Comparison of ENCODE assay signal across 8 cellular contexts in genomic region chr15:31352283-31352880, GRCh38. TPM values are rescaled to one million over a fixed set of nuclear protein-coding genes. Genes with fewer than 3 reads are reported as not detected.
A peak's percentile ranks its signal among the peaks of the same experiment; 100 is the strongest.
DNase-seq lines count a peak whose midpoint lies in the region; ATAC-seq and TF ChIP-seq lines count a peak whose summit lies in the region.

No MANE protein-coding gene starts in this region.

- no peaks in the 10 kb centered on the region for H3K9me3 Mint-ChIP-seq in Calu3 (ENCODE audit: low read depth, unreplicated experiment)

- TF ChIP-seq CTCF in GM12865 (IDR thresholded peaks at IDR 0.05; ENCODE audit: insufficient read depth, low read depth, low read length, missing control alignments) (no peak), Panc1 (IDR thresholded peaks at IDR 0.05) (no peak), psoas muscle (IDR thresholded peaks at IDR 0.05) (no peak), Calu3 (IDR thresholded peaks at IDR 0.05; ENCODE audit: unreplicated experiment) (no peak)

- POLR2A ChIA-PET in Panc1 (lab: Charles Lee): no interaction called here

- no peaks in the 10 kb centered on the region for H3K4me1 Mint-ChIP-seq in Calu3 (ENCODE audit: low read depth, unreplicated experiment)

- intact Hi-C loops in Panc1 (cut with micrococcal nuclease; ENCODE audit: unreplicated experiment): no loop called here
- intact Hi-C loops in psoas muscle (cut with DNase I): no loop called here
- intact Hi-C loops in Calu3 (cut with micrococcal nuclease; ENCODE audit: unreplicated experiment): no loop called here

- H3K4me3 Mint-ChIP-seq in Calu3 (ENCODE audit: low read depth, unreplicated experiment): no peak overlapping the region

- H3K27ac Mint-ChIP-seq in Calu3 (ENCODE audit: unreplicated experiment): no peak overlapping the region

- CTCF ChIA-PET in Panc1 (lab: Charles Lee) (no interaction called here), Calu3 (lab: Charles Lee) (no interaction called here)

- H3K9me3 ChIP-seq in Panc1 (ENCODE audit: control insufficient read depth, insufficient read depth, low read depth, low read length) (no peaks in the 10 kb centered on the region), esophagus (ENCODE audit: control insufficient read depth in 2 of 2, insufficient read depth in 1 of 2, low read depth in 1 of 2, low read length in 1 of 2) (no peaks in the 10 kb centered on the region), psoas muscle (no peaks in the 10 kb centered on the region)

- peak; percentile 39 for ATAC-seq in Panc1
- ATAC-seq in psoas muscle: peak; percentile 76 to 79 (median 77)
- no peak for ATAC-seq in HG03159 (IDR thresholded peaks at IDR 0.05; ENCODE audit: unreplicated experiment)

- H3K36me3 ChIP-seq in Panc1 (ENCODE audit: control insufficient read depth, insufficient read depth, low read length): no peaks in the 10 kb centered on the region
- peaks cover 0 to 5% of the 10 kb centered on the region in 2 donors for H3K36me3 ChIP-seq in esophagus (ENCODE audit: control insufficient read depth in 2 of 2, insufficient read depth in 2 of 2, low read length in 1 of 2)
- H3K36me3 ChIP-seq in psoas muscle (ENCODE audit: insufficient read depth in 1 of 2, low read depth in 1 of 2): no peaks in the 10 kb centered on the region

- H3K36me3 Mint-ChIP-seq in Calu3 (ENCODE audit: insufficient read depth, unreplicated experiment): peaks cover 3% of the 10 kb centered on the region

- H3K4me3 ChIP-seq in GM12865 (ENCODE audit: low read depth, low read length) (peak overlapping the region; percentile 24), Panc1 (ENCODE audit: low read depth in 2 of 2, low read length in 2 of 2) (no peak overlapping the region), esophagus (ENCODE audit: low read depth in 1 of 2, low read length in 2 of 2) (no peak overlapping the region), psoas muscle (peak overlapping the region; percentile 52)

- no TSS peak for BruUV-seq in Panc1 (replicated peaks; lab: Mats Ljungman, UMichigan)
- BruUV-seq in Calu3 (replicated peaks; lab: Mats Ljungman, UMichigan): no TSS peak

- DNase-seq in GM12865 (ENCODE audit: low read depth): no peak
- no peak for DNase-seq in Panc1 (ENCODE audit: low read depth, low spot score)
- peak; percentile 68 to 95 for DNase-seq in psoas muscle
- DNase-seq in NCI-H748 (lab: John Stamatoyannopoulos, UW; ENCODE audit: unreplicated experiment): no peak
- no peak for DNase-seq in stimulated activated CD4-positive, alpha-beta T cell treated with anti-CD3 and anti-CD28 coated beads, Interleukin-2, amount 100 ng/mL, for 24 hours
- DNase-seq in Calu3: no peak

- H3K27me3 ChIP-seq in Panc1 (ENCODE audit: control insufficient read depth, insufficient read depth, low read length) (no peaks in the 10 kb centered on the region), esophagus (ENCODE audit: control insufficient read depth in 1 of 2, insufficient read depth in 2 of 2, low read length in 2 of 2) (no peaks in the 10 kb centered on the region), psoas muscle (ENCODE audit: insufficient read depth in 3 of 3, low read length in 2 of 3) (no peaks in the 10 kb centered on the region)

- 0 out of 2 replicates have a peak overlapping the region, but pooled peaks have one; percentile 17 for H3K27ac ChIP-seq in Panc1 (ENCODE audit: low read length)
- peak overlapping the region; percentile 58 to 75 for H3K27ac ChIP-seq in esophagus (ENCODE audit: low read depth in 2 of 2, low read length in 1 of 2)
- peak overlapping the region; percentile 97 for H3K27ac ChIP-seq in psoas muscle

- H3K4me1 ChIP-seq in Panc1 (ENCODE audit: control insufficient read depth, insufficient read depth, low read length): peaks cover 12% of the 10 kb centered on the region
- H3K4me1 ChIP-seq in esophagus (ENCODE audit: control insufficient read depth in 2 of 2, insufficient read depth in 2 of 2, low read length in 1 of 2): peaks cover 16 to 42% of the 10 kb centered on the region in 2 donors
- peaks cover 98% of the 10 kb centered on the region for H3K4me1 ChIP-seq in psoas muscle

- in situ Hi-C loops in Panc1 (cut with HindIII; ENCODE audit: low pct_unique_long_range_greater_than_20kb, low sequenced_read_pairs): no loop called here

- no peaks in the 10 kb centered on the region for H3K27me3 Mint-ChIP-seq in Calu3 (ENCODE audit: unreplicated experiment)

- 31 to 45% methylated on average over 9 of the region's 9 CpGs for whole genome bisulfite sequencing in esophagus, 2 donors
- 11 to 21% (median 11%) methylated on average over 9 of the region's 9 CpGs for WGBS in psoas muscle, 3 donors

RNA-seq across cellular contexts. Expression of gene KLF13, which starts 25.7 kb away (rescaled TPM):
- 78.6 TPM for total RNA-seq in Panc1 (2021; ENCODE audit: unreplicated experiment)
- polyA plus RNA-seq in Panc1 (2012; ENCODE audit: insufficient read length): 91.5 TPM
- 10 to 100 TPM in 1 of 2 donors, 1 to 10 TPM in 1; 9.0 to 20.9 TPM for polyA plus RNA-seq in esophagus
- total RNA-seq in psoas muscle: 10 to 100 TPM; 11.9 to 45.6 (median 25.2) TPM
- 10 to 100 TPM; 14.5 to 29.0 (median 20.4) TPM for polyA plus RNA-seq in psoas muscle
- total RNA-seq in Calu3 (2022): 14.1 and 22.9 TPM in 2 replicates

Comparison
In these comparisons a context has a peak if more than half of its experiments do, and no peak if none do; other contexts are left out.
1. DNase-seq: peak in psoas muscle (2 of 2); none in GM12865 (single experiment), Panc1 (single experiment), NCI-H748 (single experiment), stimulated activated CD4-positive, alpha-beta T cell treated with anti-CD3 and anti-CD28 coated beads, Interleukin-2, amount 100 ng/mL, for 24 hours (0 of 2) and Calu3 (single experiment).
2. H3K4me3 ChIP-seq: peak in GM12865 (single experiment) and psoas muscle (single experiment); none in Panc1 (0 of 2) and esophagus (0 of 2).
3. H3K27ac ChIP-seq: peak in every context shown above with its lines; median percentile 97 in psoas muscle; 66 in esophagus; 17 in Panc1.